Comparison of ENCODE assay signal across 10 cellular contexts in genomic region chr11:113906038-113906437, GRCh38. TPM values are rescaled to one million over a fixed set of nuclear protein-coding genes. Genes with fewer than 3 reads are reported as not detected.
DNase-seq lines count a peak whose midpoint lies in the region; ATAC-seq, FAIRE-seq and TF ChIP-seq lines count a peak whose summit lies in the region.
"Had no signal": no experiment of that assay in that cellular context is flagged by ENCODE, and none has a peak within 500 bp of the region (broad histone marks: within the 10 kb centered on the region; RNA-seq: fewer than 3 reads in every experiment).

No MANE protein-coding gene starts in this region.

- POLR2A ChIA-PET in AG04450 (lab: Yijun Ruan, JAX), result no interaction called here

- TF ChIP-seq CTCF in AG04450 (IDR thresholded peaks at IDR 0.05; ENCODE audit: low read depth, low read length) (peak; percentile 36; the same call in 1 of the 2 replicates), HFF-Myc (IDR thresholded peaks at IDR 0.05; ENCODE audit: low read depth, low read length, missing control alignments) (peak; percentile 31), foreskin keratinocyte (conservative IDR thresholded peaks at IDR 0.05) (peak; percentile 39), GM13976 (IDR thresholded peaks at IDR 0.05; ENCODE audit: borderline replicate concordance, control extremely low read depth, extremely low read depth, insufficient read depth, missing control alignments) (no peak)

- DNase-seq in AG04450 (ENCODE audit: low read depth, low spot score), result peak; percentile 8
- DNase-seq in HFF-Myc (ENCODE audit: extremely low read depth, low read depth), result no peak
- peak; percentile 68 for DNase-seq in RKO (ENCODE audit: low spot score)
- no peak for DNase-seq in foreskin keratinocyte
- no peak for DNase-seq in frontal cortex (ENCODE audit: low spot score in 2 of 2)
- no peak for DNase-seq in NCI-H2107 treated with DMSO at 0.1 percent for 48 hours (lab: John Stamatoyannopoulos, UW; ENCODE audit: unreplicated experiment)
- no peak for DNase-seq in GM13976 (ENCODE audit: low spot score)
- DNase-seq: adrenal gland had no signal

- H3K4me1 ChIP-seq in foreskin keratinocyte, result no peaks in the 10 kb centered on the region
- H3K4me1 ChIP-seq: adrenal gland had no signal

- CTCF ChIA-PET in AG04450 (lab: Charles Lee), result interaction anchor here (1.1 to 4.3 kb wide), 5 partner anchors 10 to 357 kb away, joined by 4 to 30 read pairs (median 11); no protein-coding TSS in a partner anchor

- no peaks in the 10 kb centered on the region for H3K9me3 ChIP-seq in AG04450 (ENCODE audit: control insufficient read depth, insufficient read depth, low read length)
- H3K9me3 ChIP-seq: adrenal gland had no signal

- peak; percentile 53 for ATAC-seq in foreskin keratinocyte
- no peak for ATAC-seq in HG03095 (IDR thresholded peaks at IDR 0.05; ENCODE audit: unreplicated experiment)

- H3K27ac ChIP-seq in AG04450 (ENCODE audit: low read depth, low read length) (no peak overlapping the region), foreskin keratinocyte (no peak overlapping the region)
- H3K27ac ChIP-seq: adrenal gland had no signal

- no peaks in the 10 kb centered on the region for H3K27me3 ChIP-seq in AG04450 (ENCODE audit: control insufficient read depth, insufficient read depth, low read length)
- peaks cover 44% of the 10 kb centered on the region for H3K27me3 ChIP-seq in foreskin keratinocyte
- H3K27me3 ChIP-seq: adrenal gland had no signal

- in situ Hi-C loops in GM13976 (cut with MboI; ENCODE audit: low sequenced_read_pairs, unreplicated experiment), result no loop called here

- H3K4me3 ChIP-seq in AG04450 (ENCODE audit: low read depth, low read length) (no peak overlapping the region), HFF-Myc (replicated peaks; ENCODE audit: low read depth, low read length) (no peak overlapping the region)
- H3K4me3 ChIP-seq: adrenal gland had no signal

- no peak for FAIRE-seq in frontal cortex (lab: Jason Lieb, UNC)
- FAIRE-seq: D721Med had no signal

RNA-seq across cellular contexts. Expression of gene HTR3B, which starts 1.4 kb away (rescaled TPM):
- polyA plus RNA-seq in AG04450 (2011; rRNA removed), result not detected in 2 replicates
- polyA minus RNA-seq in AG04450 (2011; rRNA and poly(A)+ RNA removed), result not detected in 2 replicates
- not detected in 2 replicates for total RNA-seq in foreskin keratinocyte
- polyA plus RNA-seq in foreskin keratinocyte, result not detected in 2 replicates
- 0.41 TPM for total RNA-seq in frontal cortex
- total RNA-seq: adrenal gland had no signal
- polyA plus RNA-seq: adrenal gland had no signal

RNA-seq across cellular contexts. Expression of gene USP28, which starts 30.7 kb away (rescaled TPM):
- polyA plus RNA-seq in AG04450 (2011; rRNA removed) (35.6 and 38.7 TPM in 2 replicates), foreskin keratinocyte (6.7 and 9.2 TPM in 2 replicates)
- polyA minus RNA-seq in AG04450 (2011; rRNA and poly(A)+ RNA removed), result 27.1 and 30.1 TPM in 2 replicates
- total RNA-seq in foreskin keratinocyte (38.7 and 45.5 TPM in 2 replicates), frontal cortex (28.1 TPM)

Comparison
In these comparisons a context has a peak if more than half of its experiments do, and no peak if none do; other contexts are left out.
1. DNase-seq: peak in AG04450 (single experiment) and RKO (single experiment); none in HFF-Myc (single experiment), foreskin keratinocyte (0 of 2), frontal cortex (0 of 2), NCI-H2107 treated with DMSO at 0.1 percent for 48 hours (single experiment) and GM13976 (single experiment).